ENCODE assay signal across 10 cellular contexts in the genomic region with DNA sequence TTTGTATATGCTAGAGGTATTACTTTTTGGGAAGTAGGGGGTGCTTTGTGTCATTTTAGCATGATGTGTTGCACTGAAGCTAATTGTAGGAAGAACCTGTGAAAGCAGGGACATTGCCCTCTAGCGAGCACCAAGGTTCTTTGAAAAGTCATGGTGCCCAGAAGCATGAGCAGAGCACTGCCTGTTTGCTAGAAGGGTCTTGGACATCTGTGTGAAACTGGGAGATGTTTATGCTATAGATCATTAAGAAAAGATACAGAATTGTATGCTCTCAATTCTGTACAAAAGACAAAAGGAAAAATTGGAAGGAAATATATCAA. TPM values are rescaled to one million over a fixed set of nuclear protein-coding genes. Genes with fewer than 3 reads are reported as not detected.
DNase-seq lines count a peak whose midpoint lies in the region; ATAC-seq and TF ChIP-seq lines count a peak whose summit lies in the region.
"Had no signal": no experiment of that assay in that cellular context is flagged by ENCODE, and none has a peak within 500 bp of the region (broad histone marks: within the 10 kb centered on the region; RNA-seq: fewer than 3 reads in every experiment).

No MANE protein-coding gene starts in this region.

- H3K36me3 Mint-ChIP-seq in progenitor cell of endocrine pancreas (ENCODE audit: insufficient read depth): no peaks in the 10 kb centered on the region
- H3K36me3 Mint-ChIP-seq: activated CD4-positive, alpha-beta memory T cell treated with anti-CD3 and anti-CD28 coated beads for 36 hours had no signal

- no peak for TF ChIP-seq POLR2A in erythroblast (IDR thresholded peaks at IDR 0.05; ENCODE audit: low read length)

- peaks cover 5% of the 10 kb centered on the region for H3K27me3 Mint-ChIP-seq in progenitor cell of endocrine pancreas

- H3K79me2 ChIP-seq in SU-DHL-6 (ENCODE audit: insufficient read depth, low read length): no peaks in the 10 kb centered on the region

- H3K4me2 ChIP-seq in SU-DHL-6 (ENCODE audit: low read depth, low read length, poor library complexity, severe bottlenecking): peak overlapping the region; percentile 29

- H3K4me1 Mint-ChIP-seq in progenitor cell of endocrine pancreas (ENCODE audit: low read depth): no peaks in the 10 kb centered on the region

- no peaks in the 10 kb centered on the region for H3K27me3 ChIP-seq in SU-DHL-6 (ENCODE audit: low read length)

- H3K4me3 Mint-ChIP-seq in progenitor cell of endocrine pancreas (ENCODE audit: low read depth): no peak overlapping the region
- H3K4me3 Mint-ChIP-seq: activated CD4-positive, alpha-beta memory T cell treated with anti-CD3 and anti-CD28 coated beads for 36 hours had no signal

- no peak overlapping the region for H3K27ac ChIP-seq in SU-DHL-6 (ENCODE audit: low read depth, low read length)

- no peak overlapping the region for H3K4me3 ChIP-seq in SU-DHL-6 (ENCODE audit: insufficient read depth, low read length, poor library complexity, severe bottlenecking)

- H2AFZ ChIP-seq in SU-DHL-6 (ENCODE audit: low read depth, low read length, severe bottlenecking): no peak overlapping the region

- H3F3A ChIP-seq in SU-DHL-6 (ENCODE audit: insufficient read depth): no peaks in the 10 kb centered on the region

- H4K20me1 ChIP-seq in SU-DHL-6 (ENCODE audit: low read depth, low read length): no peaks in the 10 kb centered on the region

- no peaks in the 10 kb centered on the region for H3K9me3 ChIP-seq in SU-DHL-6 (ENCODE audit: insufficient read depth, low read length)

- DNase-seq in SKM-1 (lab: John Stamatoyannopoulos, UW; ENCODE audit: unreplicated experiment): peak; percentile 4
- DNase-seq in SKM-1 treated with dmso at 0.1 percent for 144 hours (lab: John Stamatoyannopoulos, UW; ENCODE audit: unreplicated experiment): no peak
- DNase-seq in progenitor cell of endocrine pancreas (ENCODE audit: low spot score, unreplicated experiment): no peak
- no peak for DNase-seq in OCI-M2 (lab: John Stamatoyannopoulos, UW; ENCODE audit: unreplicated experiment)
- DNase-seq in erythroblast (lab: John Stamatoyannopoulos, UW): no peak
- no peak for DNase-seq in activated CD4-positive, alpha-beta T cell treated with anti-CD3 and anti-CD28 coated beads for 4 hours
- DNase-seq: activated CD4-positive, alpha-beta memory T cell treated with anti-CD3 and anti-CD28 coated beads for 36 hours; NCI-H510A had no signal

- peak; percentile 41 for ATAC-seq in HG02763 (IDR thresholded peaks at IDR 0.05; ENCODE audit: unreplicated experiment)

- H3K36me3 ChIP-seq in SU-DHL-6 (ENCODE audit: low read length): no peaks in the 10 kb centered on the region

- H3K9me2 ChIP-seq in SU-DHL-6 (replicated peaks; ENCODE audit: insufficient read depth, low read length): no peaks in the 10 kb centered on the region

- no peaks in the 10 kb centered on the region for H3K9me3 Mint-ChIP-seq in progenitor cell of endocrine pancreas (ENCODE audit: low read depth)
- H3K9me3 Mint-ChIP-seq: activated CD4-positive, alpha-beta memory T cell treated with anti-CD3 and anti-CD28 coated beads for 36 hours had no signal

- H3K9ac ChIP-seq in SU-DHL-6 (ENCODE audit: low read length): no peak overlapping the region

- TF ChIP-seq CTCF in SU-DHL-6 (IDR thresholded peaks at IDR 0.05; ENCODE audit: insufficient read depth, low read length, poor library complexity, severe bottlenecking) (peak; percentile 62), progenitor cell of endocrine pancreas (IDR thresholded peaks at IDR 0.05; ENCODE audit: unreplicated experiment) (peak; percentile 44)

- no peak overlapping the region for H3K27ac Mint-ChIP-seq in progenitor cell of endocrine pancreas
- H3K27ac Mint-ChIP-seq: activated CD4-positive, alpha-beta memory T cell treated with anti-CD3 and anti-CD28 coated beads for 36 hours had no signal

RNA-seq across cellular contexts. Expression of a gene that starts 14.7 kb away (rescaled TPM):
- total RNA-seq in progenitor cell of endocrine pancreas: 1.7 and 1.8 TPM in 2 replicates
- total RNA-seq: activated CD4-positive, alpha-beta memory T cell treated with anti-CD3 and anti-CD28 coated beads for 36 hours had no signal

RNA-seq across cellular contexts. Expression of a gene that starts 29.2 kb away (rescaled TPM):
- 0.19 and 0.27 TPM in 2 replicates for total RNA-seq in progenitor cell of endocrine pancreas
- total RNA-seq: activated CD4-positive, alpha-beta memory T cell treated with anti-CD3 and anti-CD28 coated beads for 36 hours had no signal
